ENCODE assay signal across 9 cellular contexts in the genomic region with DNA sequence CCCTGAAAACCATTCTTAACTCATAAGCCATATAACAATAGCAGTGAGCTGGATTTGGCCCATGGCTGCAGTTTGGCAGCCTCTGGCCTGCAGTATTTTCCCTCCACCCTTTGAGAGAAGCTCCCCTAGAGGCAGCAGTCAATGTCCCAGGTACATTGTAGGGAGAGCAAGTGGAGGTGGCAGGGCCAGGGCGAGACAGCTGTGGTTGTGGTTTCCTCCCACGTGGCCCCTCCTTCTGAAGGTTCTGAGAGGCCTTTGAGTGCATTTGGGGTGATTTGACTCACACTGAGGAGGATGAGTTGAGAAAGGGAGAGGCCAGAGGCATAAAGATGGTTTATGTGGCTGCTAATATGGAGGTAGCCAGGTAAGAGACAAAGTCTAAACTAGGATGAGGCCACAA. TPM values are rescaled to one million over a fixed set of nuclear protein-coding genes. Genes with fewer than 3 reads are reported as not detected.
DNase-seq lines count a peak whose midpoint lies in the region; ATAC-seq, FAIRE-seq and TF ChIP-seq lines count a peak whose summit lies in the region.
"Had no signal": no experiment of that assay in that cellular context is flagged by ENCODE, and none has a peak within 500 bp of the region (broad histone marks: within the 10 kb centered on the region; RNA-seq: fewer than 3 reads in every experiment).

No MANE protein-coding gene starts in this region.

- no peaks in the 10 kb centered on the region for H3K4me1 Mint-ChIP-seq in effector memory CD8-positive, alpha-beta T cell (ENCODE audit: low read depth in 2 of 2)
- H3K4me1 Mint-ChIP-seq: B cell had no signal

- H3K4me3 ChIP-seq in GM06990 (replicated peaks; ENCODE audit: low read depth, low read length): no peak overlapping the region
- H3K4me3 ChIP-seq in RWPE2 (ENCODE audit: severe bottlenecking): no peak overlapping the region

- DNase-seq in GM06990 (ENCODE audit: extremely low read depth, insufficient read length) (peak; percentile 50), RWPE2 (ENCODE audit: low spot score) (no peak), RCC 7860 (ENCODE audit: low spot score) (no peak), Right ventricle myocardium superior (no peak), NCI-H82 treated with DMSO at 0.1 percent for 48 hours (lab: John Stamatoyannopoulos, UW; ENCODE audit: unreplicated experiment) (no peak)
- peak; percentile 1 to 10 (median 4) for DNase-seq in effector memory CD8-positive, alpha-beta T cell

- H3K4me3 Mint-ChIP-seq in effector memory CD8-positive, alpha-beta T cell: no peak overlapping the region
- H3K4me3 Mint-ChIP-seq: B cell had no signal

- H3K27ac Mint-ChIP-seq in effector memory CD8-positive, alpha-beta T cell: no peak overlapping the region
- H3K27ac Mint-ChIP-seq: B cell had no signal

- no peaks in the 10 kb centered on the region for H3K36me3 Mint-ChIP-seq in effector memory CD8-positive, alpha-beta T cell (ENCODE audit: insufficient read depth)

- no peak overlapping the region for H3K27ac ChIP-seq in RWPE2 (ENCODE audit: poor library complexity, severe bottlenecking)

- peaks cover 47 to 54% of the 10 kb centered on the region in 2 donors for H3K27me3 Mint-ChIP-seq in effector memory CD8-positive, alpha-beta T cell

- no peak for FAIRE-seq in RCC 7860 (lab: Jason Lieb, UNC)

- H3K27me3 ChIP-seq in GM06990 (replicated peaks; ENCODE audit: control insufficient read depth, insufficient read depth, low read length): no peaks in the 10 kb centered on the region; the same call in 1 of the 2 replicates
- H3K27me3 ChIP-seq in RWPE2 (ENCODE audit: insufficient read depth, poor library complexity, severe bottlenecking): no peaks in the 10 kb centered on the region

- no peak for TF ChIP-seq CTCF in GM06990 (IDR thresholded peaks at IDR 0.05; ENCODE audit: insufficient read depth, low read length, poor library complexity, severe bottlenecking)
- TF ChIP-seq CTCF in RWPE2 (IDR thresholded peaks at IDR 0.05; ENCODE audit: poor library complexity, severe bottlenecking): no peak

- H3K36me3 ChIP-seq in GM06990 (ENCODE audit: control insufficient read depth, insufficient read depth, low read length): no peaks in the 10 kb centered on the region
- no peaks in the 10 kb centered on the region for H3K36me3 ChIP-seq in RWPE2 (ENCODE audit: low read depth)

- intact Hi-C loops in Right ventricle myocardium superior (cut with DNase I): no loop called here

- no peaks in the 10 kb centered on the region for H3K9me3 Mint-ChIP-seq in effector memory CD8-positive, alpha-beta T cell

- no peaks in the 10 kb centered on the region for H3K9me3 ChIP-seq in RWPE2 (ENCODE audit: severe bottlenecking)

- H3K4me1 ChIP-seq in RWPE2 (ENCODE audit: insufficient read depth, poor library complexity, severe bottlenecking): no peaks in the 10 kb centered on the region

- ATAC-seq in GM21717 (IDR thresholded peaks at IDR 0.05; ENCODE audit: unreplicated experiment) (peak; percentile 100), RWPE2 (ENCODE audit: low read depth) (peak; percentile 42; the same call in 2 of the 3 replicates), Right ventricle myocardium superior (ENCODE audit: poor library complexity) (no peak), SK-N-SH treated with all-trans-retinoic acid at 6 μM for 48 hours (no peak)
- peak; percentile 77 for ATAC-seq in effector memory CD8-positive, alpha-beta T cell (replicated peaks)

TF ChIP-seq in SK-N-SH treated with all-trans-retinoic acid at 6 μM for 48 hours, 23 proteins besides CTCF, POLR2A, EP300 and RAD21:
- TF ChIP-seq ZFP3 (CRISPR knock-in tag; IDR thresholded peaks at IDR 0.05): no peak
- TF ChIP-seq RARB (CRISPR knock-in tag; IDR thresholded peaks at IDR 0.05): no peak
- no peak for TF ChIP-seq ZC3H10 (CRISPR knock-in tag; IDR thresholded peaks at IDR 0.05)
- no peak for TF ChIP-seq GLIS3 (CRISPR knock-in tag; IDR thresholded peaks at IDR 0.05)
- TF ChIP-seq ZFP30 (CRISPR knock-in tag; IDR thresholded peaks at IDR 0.05): no peak
- TF ChIP-seq BACH2 (CRISPR knock-in tag; IDR thresholded peaks at IDR 0.05; ENCODE audit: borderline replicate concordance): no peak
- TF ChIP-seq, protein P1, sequence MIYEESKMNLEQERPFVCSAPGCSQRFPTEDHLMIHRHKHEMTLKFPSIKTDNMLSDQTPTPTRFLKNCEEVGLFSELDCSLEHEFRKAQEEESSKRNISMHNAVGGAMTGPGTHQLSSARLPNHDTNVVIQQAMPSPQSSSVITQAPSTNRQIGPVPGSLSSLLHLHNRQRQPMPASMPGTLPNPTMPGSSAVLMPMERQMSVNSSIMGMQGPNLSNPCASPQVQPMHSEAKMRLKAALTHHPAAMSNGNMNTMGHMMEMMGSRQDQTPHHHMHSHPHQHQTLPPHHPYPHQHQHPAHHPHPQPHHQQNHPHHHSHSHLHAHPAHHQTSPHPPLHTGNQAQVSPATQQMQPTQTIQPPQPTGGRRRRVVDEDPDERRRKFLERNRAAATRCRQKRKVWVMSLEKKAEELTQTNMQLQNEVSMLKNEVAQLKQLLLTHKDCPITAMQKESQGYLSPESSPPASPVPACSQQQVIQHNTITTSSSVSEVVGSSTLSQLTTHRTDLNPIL (CRISPR knock-in tag; IDR thresholded peaks at IDR 0.05; ENCODE audit: low read depth): no peak
- TF ChIP-seq ZNF70 (CRISPR knock-in tag; IDR thresholded peaks at IDR 0.05): no peak

RNA-seq across cellular contexts. Expression of a gene that starts 45.5 kb away (rescaled TPM):
- total RNA-seq in Right ventricle myocardium superior: 7.0 TPM

Comparison
In these comparisons a context has a peak if more than half of its experiments do, and no peak if none do; other contexts are left out.
1. DNase-seq: peak in GM06990 (single experiment) and effector memory CD8-positive, alpha-beta T cell (3 of 3); none in RWPE2 (single experiment), RCC 7860 (single experiment), Right ventricle myocardium superior (single experiment) and NCI-H82 treated with DMSO at 0.1 percent for 48 hours (single experiment).
2. ATAC-seq: peak in GM21717 (single experiment), RWPE2 (single experiment) and effector memory CD8-positive, alpha-beta T cell (single experiment); none in Right ventricle myocardium superior (single experiment) and SK-N-SH treated with all-trans-retinoic acid at 6 μM for 48 hours (single experiment).